Comparison of ENCODE assay signal across 8 cellular contexts in genomic region chr4:10456270-10457254, GRCh38. TPM values are rescaled to one million over a fixed set of nuclear protein-coding genes. Genes with fewer than 3 reads are reported as not detected.
DNase-seq lines count a peak whose midpoint lies in the region; ATAC-seq, FAIRE-seq and TF ChIP-seq lines count a peak whose summit lies in the region.

No MANE protein-coding gene starts in this region.

- H3K27me3 ChIP-seq in GM23248 (replicated peaks; ENCODE audit: insufficient read depth) (0 out of 2 replicates have a peak, but pooled peaks cover 2% of the 10 kb centered on the region), MM.1S (replicated peaks; ENCODE audit: insufficient read depth, low read length) (0 out of 2 replicates have a peak, but pooled peaks cover 5% of the 10 kb centered on the region), H1 (replicated peaks in 1 of 4; ENCODE audit: control insufficient read depth in 3 of 4, extremely low read depth in 1 of 4, insufficient read depth in 3 of 4, low read length in 3 of 4) (peaks cover 42 to 65% (median 58%) of the 10 kb centered on the region in 4 experiments), mucosa of stomach (ENCODE audit: control insufficient read depth, insufficient read depth, low read length) (peaks cover 21% of the 10 kb centered on the region)

- no peaks in the 10 kb centered on the region for H3K9me3 ChIP-seq in GM23248 (ENCODE audit: low read depth)
- H3K9me3 ChIP-seq in MM.1S (replicated peaks; ENCODE audit: insufficient read depth, low read length), result no peaks in the 10 kb centered on the region
- H3K9me3 ChIP-seq in H1 (ENCODE audit: insufficient read depth in 2 of 2, low read depth in 1 of 2, low read length in 1 of 2), result no peaks in the 10 kb centered on the region
- H3K9me3 ChIP-seq in mucosa of stomach (ENCODE audit: control insufficient read depth, low read length), result no peaks in the 10 kb centered on the region

- H4K5ac ChIP-seq in H1 (ENCODE audit: insufficient read length, low read depth, low read length), result no peak overlapping the region

- H3K23ac ChIP-seq in H1 (ENCODE audit: insufficient read length), result no peak overlapping the region

- peaks cover 4% of the 10 kb centered on the region for H3K9me3 Mint-ChIP-seq in activated CD8-positive, alpha-beta T cell treated with anti-CD3 and anti-CD28 coated beads for 36 hours
- H3K9me3 Mint-ChIP-seq in stimulated activated naive CD8-positive, alpha-beta T cell treated with anti-CD3 and anti-CD28 coated beads, Interleukin-15, Interleukin-2, amounts not matched to agents 100 ng/mL and 50 ng/mL, for 24 hours, result peaks cover 5% of the 10 kb centered on the region

- no peak for TF ChIP-seq CTCF in GM12865 (IDR thresholded peaks at IDR 0.05; ENCODE audit: insufficient read depth, low read depth, low read length, missing control alignments)
- TF ChIP-seq CTCF in MM.1S (IDR thresholded peaks at IDR 0.05; ENCODE audit: low read length), result no peak
- TF ChIP-seq CTCF in activated CD8-positive, alpha-beta T cell treated with anti-CD3 and anti-CD28 coated beads for 36 hours (IDR thresholded peaks at IDR 0.05), result no peak
- TF ChIP-seq CTCF in H1 (IDR thresholded peaks at IDR 0.05; ENCODE audit: control extremely low read depth in 1 of 3, insufficient read depth in 1 of 3, low read depth in 1 of 3, low read length in 3 of 3), result no peak

- FAIRE-seq in H1 (lab: Jason Lieb, UNC), result no peak

- H3K4me1 ChIP-seq in GM23248 (ENCODE audit: insufficient read depth) (no peaks in the 10 kb centered on the region; the same call in 1 of the 2 replicates), MM.1S (ENCODE audit: low read length) (no peaks in the 10 kb centered on the region), H1 (replicated peaks in 1 of 4; ENCODE audit: control insufficient read depth in 3 of 4, insufficient read depth in 4 of 4, low read length in 3 of 4) (peaks cover 10 to 23% (median 14%) of the 10 kb centered on the region in 4 experiments), mucosa of stomach (ENCODE audit: control insufficient read depth, insufficient read depth, low read length) (peaks cover 3% of the 10 kb centered on the region)

- no peak overlapping the region for H2BK15ac ChIP-seq in H1 (ENCODE audit: low read length)

- no peak overlapping the region for H3K56ac ChIP-seq in H1 (replicated peaks; ENCODE audit: insufficient read length, low read depth, low read length)

- H2AFZ ChIP-seq in GM23248, result peak overlapping the region; percentile 89
- H2AFZ ChIP-seq in MM.1S (ENCODE audit: low read length), result peak overlapping the region; percentile 66
- H2AFZ ChIP-seq in H1 (ENCODE audit: low read length), result peak overlapping the region; percentile 88

- POLR2A ChIA-PET in activated CD8-positive, alpha-beta T cell treated with anti-CD3 and anti-CD28 coated beads for 36 hours (lab: Charles Lee), result interaction anchor here (0.6 to 2.1 kb wide), 6 partner anchors 10 to 361 kb away, joined by 3 to 7 read pairs (median 3); partner anchors contain the start of gene WDR1
- POLR2A ChIA-PET in H1 (lab: Charles Lee; ENCODE audit: partially characterized antibody), result interaction anchor here (1.1 to 2.0 kb wide), 3 partner anchors 39 to 339 kb away, joined by 3 to 7 read pairs (median 5); no protein-coding TSS in a partner anchor

- peaks cover 39% of the 10 kb centered on the region for H3K36me3 Mint-ChIP-seq in activated CD8-positive, alpha-beta T cell treated with anti-CD3 and anti-CD28 coated beads for 36 hours (ENCODE audit: low read depth)
- H3K36me3 Mint-ChIP-seq in stimulated activated naive CD8-positive, alpha-beta T cell treated with anti-CD3 and anti-CD28 coated beads, Interleukin-15, Interleukin-2, amounts not matched to agents 100 ng/mL and 50 ng/mL, for 24 hours (ENCODE audit: low read depth), result peaks cover 43% of the 10 kb centered on the region

- peak overlapping the region; percentile 90 for H3K27ac Mint-ChIP-seq in activated CD8-positive, alpha-beta T cell treated with anti-CD3 and anti-CD28 coated beads for 36 hours
- peak overlapping the region; percentile 85 for H3K27ac Mint-ChIP-seq in stimulated activated naive CD8-positive, alpha-beta T cell treated with anti-CD3 and anti-CD28 coated beads, Interleukin-15, Interleukin-2, amounts not matched to agents 100 ng/mL and 50 ng/mL, for 24 hours

- no peak for TF ChIP-seq EP300 in H1 (IDR thresholded peaks at IDR 0.05; ENCODE audit: borderline replicate concordance in 1 of 2, low read depth in 2 of 2, low read length in 2 of 2)

- H4K20me1 ChIP-seq in GM23248 (ENCODE audit: insufficient read depth), result no peaks in the 10 kb centered on the region
- H4K20me1 ChIP-seq in MM.1S (ENCODE audit: insufficient read depth, low read length), result no peaks in the 10 kb centered on the region
- peaks cover 6 to 14% of the 10 kb centered on the region in 2 experiments for H4K20me1 ChIP-seq in H1 (replicated peaks in 1 of 2; ENCODE audit: control insufficient read depth in 1 of 2, insufficient read depth in 2 of 2, low read length in 2 of 2)

- H2BK120ac ChIP-seq in H1 (replicated peaks; ENCODE audit: low read depth, low read length), result no peak overlapping the region

- peaks cover 7% of the 10 kb centered on the region for H3K23me2 ChIP-seq in H1 (ENCODE audit: low read depth, low read length)

- intact Hi-C loops in activated CD8-positive, alpha-beta T cell treated with anti-CD3 and anti-CD28 coated beads for 36 hours (cut with micrococcal nuclease), result no loop called here

- no peak overlapping the region for H2BK5ac ChIP-seq in H1 (ENCODE audit: low read depth, low read length)

- H3K4ac ChIP-seq in H1 (replicated peaks; ENCODE audit: insufficient read length, low read depth, low read length), result no peak overlapping the region

- CTCF ChIA-PET in activated CD8-positive, alpha-beta T cell treated with anti-CD3 and anti-CD28 coated beads for 36 hours (lab: Charles Lee), result interaction anchor here (1.2 to 1.6 kb wide), 2 partner anchors 41 to 339 kb away, joined by 3 to 4 read pairs; no protein-coding TSS in a partner anchor
- CTCF ChIA-PET in H1 (lab: Charles Lee; ENCODE audit: partially characterized antibody), result interaction anchor here (0.7 to 2.1 kb wide), 5 partner anchors 13 to 81 kb away, joined by 3 to 10 read pairs (median 4); no protein-coding TSS in a partner anchor

- in situ Hi-C loops in GM23248 (cut with MboI), result no loop called here

- H3K79me1 ChIP-seq in H1 (ENCODE audit: low read depth, low read length), result no peaks in the 10 kb centered on the region

- DNase-seq in GM12865 (ENCODE audit: low read depth) (peak; percentile 80), GM23248 (peak; percentile 80), MM.1S (peak; percentile 50), H1 (ENCODE audit: low read depth in 1 of 2, low spot score in 2 of 2) (peak in 1 of 2 experiments; percentile 71), HuH-7.5 (ENCODE audit: low spot score) (no peak)
- peak; percentile 80 for DNase-seq in activated CD8-positive, alpha-beta T cell treated with anti-CD3 and anti-CD28 coated beads for 36 hours

- no peak overlapping the region for H3K14ac ChIP-seq in H1 (ENCODE audit: insufficient read length)

- peaks cover 37% of the 10 kb centered on the region for H3K79me2 ChIP-seq in GM23248 (ENCODE audit: insufficient read depth)
- peaks cover 11% of the 10 kb centered on the region for H3K79me2 ChIP-seq in MM.1S (ENCODE audit: low read length)
- H3K79me2 ChIP-seq in H1 (ENCODE audit: control insufficient read depth in 1 of 2, insufficient read depth in 2 of 2, low read length in 2 of 2), result no peaks in the 10 kb centered on the region

- TF ChIP-seq RAD21 in H1 (IDR thresholded peaks at IDR 0.05 in 1 of 2, conservative IDR thresholded peaks at IDR 0.05 in 1 of 2; ENCODE audit: low read depth in 2 of 2, low read length in 2 of 2), result no peak

- H3K9me2 ChIP-seq in GM23248 (ENCODE audit: insufficient read depth) (no peaks in the 10 kb centered on the region), MM.1S (replicated peaks; ENCODE audit: insufficient read depth, low read length) (no peaks in the 10 kb centered on the region)

- H3K18ac ChIP-seq in H1 (ENCODE audit: extremely low read depth, low read length), result peak overlapping the region; percentile 83; the same call in 1 of the 2 replicates

- no peak overlapping the region for H2BK20ac ChIP-seq in H1 (ENCODE audit: low read length)

- H3K4me1 Mint-ChIP-seq in activated CD8-positive, alpha-beta T cell treated with anti-CD3 and anti-CD28 coated beads for 36 hours (ENCODE audit: low read depth), result peaks cover 40% of the 10 kb centered on the region
- peaks cover 41% of the 10 kb centered on the region for H3K4me1 Mint-ChIP-seq in stimulated activated naive CD8-positive, alpha-beta T cell treated with anti-CD3 and anti-CD28 coated beads, Interleukin-15, Interleukin-2, amounts not matched to agents 100 ng/mL and 50 ng/mL, for 24 hours (ENCODE audit: low read depth)

- H3K9ac ChIP-seq in GM23248 (peak overlapping the region; percentile 70), MM.1S (ENCODE audit: low read length) (peak overlapping the region; percentile 27; the same call in 1 of the 2 replicates), H1 (replicated peaks in 1 of 4; ENCODE audit: extremely low read depth in 1 of 4, low read depth in 3 of 4, low read length in 3 of 4) (peak overlapping the region; percentile 5 to 71 (median 62); a peak in 6 of 7 replicates), mucosa of stomach (ENCODE audit: low read length) (peak overlapping the region; percentile 11)

- peak in 1 of 2 experiments; percentile 28; a peak in 1 of 3 replicates for TF ChIP-seq POLR2A in H1 (IDR thresholded peaks at IDR 0.05; ENCODE audit: control extremely low read depth in 1 of 2, low read depth in 2 of 2, low read length in 2 of 2)

- H3K27me3 Mint-ChIP-seq in activated CD8-positive, alpha-beta T cell treated with anti-CD3 and anti-CD28 coated beads for 36 hours, result peaks cover 3% of the 10 kb centered on the region
- peaks cover 12% of the 10 kb centered on the region for H3K27me3 Mint-ChIP-seq in stimulated activated naive CD8-positive, alpha-beta T cell treated with anti-CD3 and anti-CD28 coated beads, Interleukin-15, Interleukin-2, amounts not matched to agents 100 ng/mL and 50 ng/mL, for 24 hours

- H3K36me3 ChIP-seq in GM23248 (ENCODE audit: low read depth) (peaks cover 8% of the 10 kb centered on the region; the same call in 1 of the 2 replicates), MM.1S (replicated peaks; ENCODE audit: insufficient read depth, low read length) (0 out of 2 replicates have a peak, but pooled peaks cover 9% of the 10 kb centered on the region), H1 (ENCODE audit: control insufficient read depth in 2 of 4, insufficient read depth in 4 of 4, low read length in 3 of 4) (peaks cover 2 to 3% (median 3%) of the 10 kb centered on the region in 4 experiments; a peak in 2 of 8 replicates), mucosa of stomach (ENCODE audit: control insufficient read depth, insufficient read depth, low read length) (no peaks in the 10 kb centered on the region)

- no peak overlapping the region for H4K91ac ChIP-seq in H1 (replicated peaks; ENCODE audit: insufficient read length, low read length)

- no peaks in the 10 kb centered on the region for H3F3A ChIP-seq in GM23248 (ENCODE audit: insufficient read depth)
- H3F3A ChIP-seq in MM.1S (ENCODE audit: insufficient read depth, low read length), result no peaks in the 10 kb centered on the region

- no peak overlapping the region for H2BK12ac ChIP-seq in H1 (ENCODE audit: low read depth, low read length)

- 20 to 31% methylated on average over 41 to 66 of the region's 106 CpGs for whole genome bisulfite sequencing in GM23248 (ENCODE audit: low coverage in 1 of 2, low lambda C conversion rate in 2 of 2, missing lambda C conversion rate in 2 of 2), 2 experiments
- 6% methylated on average over 38 of the region's 106 CpGs; no CpG with 5 or more reads in 1 of the 2 experiments for whole genome bisulfite sequencing in H1 (ENCODE audit: extremely low coverage in 1 of 2, insufficient coverage in 1 of 2, insufficient read length in 1 of 2, insufficient replicate concordance in 2 of 2, low coverage in 1 of 2, low lambda C conversion rate in 2 of 2, missing lambda C conversion rate in 1 of 2), 2 experiments

- H3K4me3 Mint-ChIP-seq in activated CD8-positive, alpha-beta T cell treated with anti-CD3 and anti-CD28 coated beads for 36 hours, result peak overlapping the region; percentile 82
- peak overlapping the region; percentile 87 for H3K4me3 Mint-ChIP-seq in stimulated activated naive CD8-positive, alpha-beta T cell treated with anti-CD3 and anti-CD28 coated beads, Interleukin-15, Interleukin-2, amounts not matched to agents 100 ng/mL and 50 ng/mL, for 24 hours

- H3K27ac ChIP-seq in GM23248, result peak overlapping the region; percentile 19
- H3K27ac ChIP-seq in MM.1S (ENCODE audit: low read length), result no peak overlapping the region
- H3K27ac ChIP-seq in H1 (ENCODE audit: low read depth, low read length), result no peak overlapping the region

- peak overlapping the region; percentile 67 for H3K4me2 ChIP-seq in GM23248 (ENCODE audit: unreplicated experiment)
- peak overlapping the region; percentile 83 for H3K4me2 ChIP-seq in MM.1S (ENCODE audit: low read depth, low read length)
- peak overlapping the region; percentile 69 to 74 for H3K4me2 ChIP-seq in H1 (ENCODE audit: insufficient read depth in 1 of 2, low read depth in 2 of 2, low read length in 2 of 2)

- peak; percentile 67 for ATAC-seq in activated CD8-positive, alpha-beta T cell treated with anti-CD3 and anti-CD28 coated beads for 36 hours

- H3K4me3 ChIP-seq in GM12865 (ENCODE audit: low read depth, low read length) (peak overlapping the region; percentile 71), GM23248 (peak overlapping the region; percentile 71), MM.1S (ENCODE audit: low read length) (peak overlapping the region; percentile 60), H1 (ENCODE audit: extremely low read depth in 1 of 4, insufficient read depth in 2 of 4, low read depth in 3 of 4, low read length in 4 of 4) (peak overlapping the region; percentile 49 to 70 (median 63)), mucosa of stomach (ENCODE audit: low read length) (peak overlapping the region; percentile 20)

- H2AK5ac ChIP-seq in H1 (ENCODE audit: low read depth, low read length), result no peak overlapping the region

- H4K8ac ChIP-seq in H1 (ENCODE audit: extremely low read depth, insufficient read depth, low read length), result peak overlapping the region; percentile 7; the same call in 1 of the 2 replicates

RNA-seq across cellular contexts. Expression of gene ZNF518B, which starts 0.7 kb away (rescaled TPM):
- 19.0 and 28.7 TPM in 2 replicates for total RNA-seq in GM23248 (2014; rRNA removed; shearing (Covaris generic))
- polyA plus RNA-seq in GM23248 (2016; fragmentation: Nextera tagmentation; extraction: Ambion mirVana) (9.0 TPM in 2 replicates), H1 (2011; rRNA removed) (1.9 and 2.9 TPM in 2 replicates)
- total RNA-seq in activated CD8-positive, alpha-beta T cell treated with anti-CD3 and anti-CD28 coated beads for 36 hours, result 10 to 100 TPM; 13.5 to 13.8 TPM
- 6.4 and 9.0 TPM in 2 replicates for total RNA-seq in H1 (2021; fragmentation: NEBNext Ultra II Directional; extraction: Animal tissue kit (Norgen Biotek cat#: 25700))
- polyA plus RNA-seq in H1 (2011; cell fraction: cytosol; rRNA removed), result 3.2 TPM
- polyA plus RNA-seq in H1 (2011; cell fraction: nucleus; rRNA removed), result 2.9 TPM
- polyA plus RNA-seq in H1 (2012, experiment 1 of 2), result 3.9 to 6.0 TPM (median 4.0 TPM) in 4 replicates
- polyA plus RNA-seq in H1 (2012, experiment 2 of 2), result 0.38 TPM
- 3.3 TPM for polyA plus RNA-seq in H1 (2013, experiment 1 of 2)
- 3.2 TPM for polyA plus RNA-seq in H1 (2013, experiment 2 of 2)
- polyA minus RNA-seq in H1 (2011; rRNA and poly(A)+ RNA removed), result 11.6 and 12.6 TPM in 2 replicates
- 16.7 TPM for polyA minus RNA-seq in H1 (2011; cell fraction: cytosol; rRNA and poly(A)+ RNA removed)
- 20.8 TPM for polyA minus RNA-seq in H1 (2011; cell fraction: nucleus; rRNA and poly(A)+ RNA removed)

Comparison
In these comparisons a context has a peak if more than half of its experiments do, and no peak if none do; other contexts are left out.
1. H3K4me3 ChIP-seq: peak in every context shown above with its lines; median percentile 71 in GM12865; 71 in GM23248; 63 in H1; 60 in MM.1S; 20 in mucosa of stomach.
2. H3K9ac ChIP-seq: peak in every context shown above with its lines; median percentile 70 in GM23248; 62 in H1; 27 in MM.1S; 11 in mucosa of stomach.